8 cellular contexts compared by ENCODE assay signal in the genomic region with DNA sequence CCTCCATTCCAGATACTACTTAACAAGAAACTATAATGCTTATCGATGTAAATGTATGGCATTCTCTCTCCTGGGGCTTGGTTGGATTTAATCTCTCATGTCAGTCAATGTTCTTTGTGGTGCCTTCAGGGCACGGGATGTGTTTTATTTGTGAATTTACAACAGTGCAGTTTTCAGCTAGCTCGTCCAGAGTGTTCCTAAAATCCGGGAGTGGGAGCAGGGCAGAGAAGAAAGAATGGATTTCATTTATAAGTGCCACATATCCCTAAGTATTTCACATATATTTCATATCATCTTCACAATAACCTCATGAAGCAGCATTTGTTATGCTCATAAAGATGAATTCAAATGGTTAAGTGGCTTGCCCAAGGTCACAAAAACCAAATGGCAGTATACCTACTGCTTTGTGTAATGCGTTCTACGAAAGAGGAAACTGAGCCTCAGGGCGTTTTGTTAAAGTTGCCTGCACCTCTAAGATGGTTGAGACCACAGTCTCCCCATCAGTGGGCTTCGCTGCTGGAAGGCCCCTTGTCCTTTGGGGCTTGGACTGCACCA.
DNase-seq lines count a peak whose midpoint lies in the region; ATAC-seq and TF ChIP-seq lines count a peak whose summit lies in the region.

No MANE protein-coding gene starts in this region.

- H3K9me3 ChIP-seq in A673 (ENCODE audit: low read depth, low read length, poor library complexity, severe bottlenecking) (no peaks in the 10 kb centered on the region), liver (ENCODE audit: control insufficient read depth in 4 of 4, low read length in 3 of 4) (no peaks in the 10 kb centered on the region), uterus (no peaks in the 10 kb centered on the region)

- POLR2A ChIA-PET in A673 (lab: Charles Lee; ENCODE audit: low non-redundant PET): no interaction called here

- no peak overlapping the region for H3K9ac ChIP-seq in liver (ENCODE audit: low read depth in 1 of 2, low read length in 2 of 2)

- WGBS in liver: 37% methylated on average over 8 of the region's 8 CpGs

- DNase-seq in A673 (ENCODE audit: low spot score) (no peak), uterus (no peak), glomerular visceral epithelial cell (ENCODE audit: extremely low spot score) (no peak)
- no peak for DNase-seq in activated naive CD4-positive, alpha-beta T cell treated with anti-CD3 and anti-CD28 coated beads, Interleukin-2, amount 50 U/mL, for 72 hours (ENCODE audit: low spot score in 2 of 2)
- no peak for DNase-seq in stimulated activated CD4-positive, alpha-beta T cell treated with anti-CD3 and anti-CD28 coated beads, Interleukin-12 subunit alpha, Interleukin-12 subunit beta, amount 100 ng/mL, for 4 hours

- H3K36me3 ChIP-seq in A673 (ENCODE audit: insufficient read depth, low read length, poor library complexity, severe bottlenecking): no peaks in the 10 kb centered on the region
- no peaks in the 10 kb centered on the region for H3K36me3 ChIP-seq in liver (ENCODE audit: control insufficient read depth in 4 of 4, insufficient read depth in 3 of 4, low read depth in 1 of 4, low read length in 3 of 4)
- no peaks in the 10 kb centered on the region for H3K36me3 ChIP-seq in uterus

- ATAC-seq in GM19035 (IDR thresholded peaks at IDR 0.05; ENCODE audit: unreplicated experiment) (peak; percentile 21), HG03196 (IDR thresholded peaks at IDR 0.05; ENCODE audit: unreplicated experiment) (peak; percentile 10)
- ATAC-seq in activated naive CD4-positive, alpha-beta T cell treated with anti-CD3 and anti-CD28 coated beads, Interleukin-2, amount 50 U/mL, for 72 hours: peak in 1 of 2 donors; percentile 24

- TF ChIP-seq RAD21 in liver (IDR thresholded peaks at IDR 0.05): no peak

- peak overlapping the region; percentile 63 to 98 for H3K27ac Mint-ChIP-seq in activated naive CD4-positive, alpha-beta T cell treated with anti-CD3 and anti-CD28 coated beads, Interleukin-2, amount 50 U/mL, for 72 hours

- H3K27ac ChIP-seq in A673 (ENCODE audit: low read depth, low read length, poor library complexity, severe bottlenecking) (no peak overlapping the region), liver (ENCODE audit: low read depth in 1 of 2, low read length in 2 of 2) (peak overlapping the region; percentile 64 to 73), uterus (peak overlapping the region; percentile 88 to 91)

- peak overlapping the region; percentile 70 for H3K4me3 ChIP-seq in A673 (ENCODE audit: low read depth, low read length, poor library complexity, severe bottlenecking)
- H3K4me3 ChIP-seq in liver (ENCODE audit: low read depth in 1 of 3, low read length in 3 of 3): peak overlapping the region in 1 of 3 donors; percentile 93
- peak overlapping the region; percentile 69 to 75 for H3K4me3 ChIP-seq in uterus

- H3K36me3 Mint-ChIP-seq in activated naive CD4-positive, alpha-beta T cell treated with anti-CD3 and anti-CD28 coated beads, Interleukin-2, amount 50 U/mL, for 72 hours: no peaks in the 10 kb centered on the region

- H3K9me3 Mint-ChIP-seq in activated naive CD4-positive, alpha-beta T cell treated with anti-CD3 and anti-CD28 coated beads, Interleukin-2, amount 50 U/mL, for 72 hours: no peaks in the 10 kb centered on the region

- intact Hi-C loops in A673 (cut with micrococcal nuclease; ENCODE audit: unreplicated experiment) (loop anchor here (2.0 to 5.0 kb wide), 3 partner anchors 88 to 332 kb away; no protein-coding TSS in a partner anchor), uterus (cut with DNase I; ENCODE audit: low total_unique reads) (loop anchor here (5.0 kb wide), 1 partner anchor 293 kb away; no protein-coding TSS in a partner anchor)

- H3K4me1 ChIP-seq in A673 (ENCODE audit: insufficient read depth, low read length, poor library complexity, severe bottlenecking): peaks cover 6% of the 10 kb centered on the region
- H3K4me1 ChIP-seq in liver (ENCODE audit: control insufficient read depth in 4 of 4, insufficient read depth in 4 of 4, low read length in 3 of 4): peaks cover 5 to 26% (median 20%) of the 10 kb centered on the region in 4 donors
- no peaks in the 10 kb centered on the region for H3K4me1 ChIP-seq in uterus

- no peak for TF ChIP-seq CTCF in A673 (conservative IDR thresholded peaks at IDR 0.05; ENCODE audit: low read depth, low read length)
- TF ChIP-seq CTCF in liver (IDR thresholded peaks at IDR 0.05; ENCODE audit: low read depth, low read length, missing input control): no peak
- no peak for TF ChIP-seq CTCF in uterus (IDR thresholded peaks at IDR 0.05)

- no TSS peak for BruUV-seq in A673 (replicated peaks; lab: Mats Ljungman, UMichigan)

- peaks cover 23% of the 10 kb centered on the region for H3K27me3 ChIP-seq in A673 (replicated peaks; ENCODE audit: insufficient read depth, low read depth, low read length, poor library complexity)
- no peaks in the 10 kb centered on the region for H3K27me3 ChIP-seq in liver (ENCODE audit: control insufficient read depth in 4 of 4, insufficient read depth in 4 of 4, low read length in 3 of 4)
- H3K27me3 ChIP-seq in uterus: no peaks in the 10 kb centered on the region

- CTCF ChIA-PET in A673 (lab: Charles Lee): interaction anchor here (0.6 to 4.2 kb wide), 5 partner anchors 8 to 332 kb away, joined by 3 to 35 read pairs (median 8); no protein-coding TSS in a partner anchor

- no peak for TF ChIP-seq POLR2A in uterus (IDR thresholded peaks at IDR 0.05)

TF ChIP-seq in liver, 16 proteins besides CTCF, POLR2A, EP300 and RAD21:
- TF ChIP-seq HNF4A (conservative IDR thresholded peaks at IDR 0.05): no peak
- TF ChIP-seq REST (IDR thresholded peaks at IDR 0.05): no peak
- TF ChIP-seq, protein P1, sequence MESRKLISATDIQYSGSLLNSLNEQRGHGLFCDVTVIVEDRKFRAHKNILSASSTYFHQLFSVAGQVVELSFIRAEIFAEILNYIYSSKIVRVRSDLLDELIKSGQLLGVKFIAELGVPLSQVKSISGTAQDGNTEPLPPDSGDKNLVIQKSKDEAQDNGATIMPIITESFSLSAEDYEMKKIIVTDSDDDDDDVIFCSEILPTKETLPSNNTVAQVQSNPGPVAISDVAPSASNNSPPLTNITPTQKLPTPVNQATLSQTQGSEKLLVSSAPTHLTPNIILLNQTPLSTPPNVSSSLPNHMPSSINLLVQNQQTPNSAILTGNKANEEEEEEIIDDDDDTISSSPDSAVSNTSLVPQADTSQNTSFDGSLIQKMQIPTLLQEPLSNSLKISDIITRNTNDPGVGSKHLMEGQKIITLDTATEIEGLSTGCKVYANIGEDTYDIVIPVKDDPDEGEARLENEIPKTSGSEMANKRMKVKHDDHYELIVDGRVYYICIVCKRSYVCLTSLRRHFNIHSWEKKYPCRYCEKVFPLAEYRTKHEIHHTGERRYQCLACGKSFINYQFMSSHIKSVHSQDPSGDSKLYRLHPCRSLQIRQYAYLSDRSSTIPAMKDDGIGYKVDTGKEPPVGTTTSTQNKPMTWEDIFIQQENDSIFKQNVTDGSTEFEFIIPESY (IDR thresholded peaks at IDR 0.05): no peak
